25 cellular contexts compared by ENCODE assay signal in the genomic region with DNA sequence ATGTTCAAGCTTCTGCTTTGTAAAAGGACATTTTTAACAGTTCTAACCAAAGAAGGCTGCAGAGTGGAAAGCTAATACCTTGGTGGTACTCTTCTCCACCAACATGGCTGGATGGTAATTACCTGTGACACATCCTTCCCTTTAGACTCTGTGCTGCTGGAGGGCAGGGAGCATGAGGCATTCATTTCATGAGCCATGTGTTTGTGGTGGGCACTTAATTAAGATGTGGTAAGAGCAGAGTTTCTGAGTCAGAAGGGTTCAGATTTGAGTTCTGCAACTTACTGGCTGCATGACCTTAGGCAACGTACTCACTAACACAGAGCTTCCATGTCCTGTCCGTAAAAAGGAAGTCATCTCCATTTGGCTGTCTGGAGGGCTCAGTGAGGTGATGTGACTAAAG. TPM values are rescaled to one million over a fixed set of nuclear protein-coding genes. Genes with fewer than 3 reads are reported as not detected.
DNase-seq lines count a peak whose midpoint lies in the region; ATAC-seq, FAIRE-seq and TF ChIP-seq lines count a peak whose summit lies in the region.
"Had no signal": no experiment of that assay in that cellular context is flagged by ENCODE, and none has a peak within 500 bp of the region (broad histone marks: within the 10 kb centered on the region; RNA-seq: fewer than 3 reads in every experiment).

No MANE protein-coding gene starts in this region.

- dilution Hi-C loops in keratinocyte (cut with MboI; ENCODE audit: extremely low pct_ligation_motif_present, low sequenced_read_pairs) = no loop called here

- H3K4me3 Mint-ChIP-seq in activated CD8-positive, alpha-beta T cell treated with anti-CD3 and anti-CD28 coated beads for 36 hours = no peak overlapping the region
- no peak overlapping the region for H3K4me3 Mint-ChIP-seq in activated CD8-positive, alpha-beta T cell treated with anti-CD3 and anti-CD28 coated beads, Interleukin-2, amount 10 ng/mL, durations not matched to agents 7 days and 5 days
- H3K4me3 Mint-ChIP-seq: activated CD4-positive, alpha-beta memory T cell treated with anti-CD3 and anti-CD28 coated beads for 36 hours; activated naive CD4-positive, alpha-beta T cell treated with anti-CD3 and anti-CD28 coated beads, Interleukin-2, amount 10 ng/mL, durations not matched to agents 7 days and 5 days; WTC11 had no signal

- peaks cover 4% of the 10 kb centered on the region for H3K4me1 Mint-ChIP-seq in activated CD8-positive, alpha-beta T cell treated with anti-CD3 and anti-CD28 coated beads for 36 hours (ENCODE audit: low read depth)
- peaks cover 6% of the 10 kb centered on the region for H3K4me1 Mint-ChIP-seq in activated CD8-positive, alpha-beta T cell treated with anti-CD3 and anti-CD28 coated beads, Interleukin-2, amount 10 ng/mL, durations not matched to agents 7 days and 5 days (ENCODE audit: low read depth)
- H3K4me1 Mint-ChIP-seq: WTC11 had no signal

- CTCF ChIA-PET in activated CD8-positive, alpha-beta T cell treated with anti-CD3 and anti-CD28 coated beads for 36 hours (lab: Charles Lee) = no interaction called here
- CTCF ChIA-PET in activated CD8-positive, alpha-beta T cell treated with anti-CD3 and anti-CD28 coated beads, Interleukin-2, amount 10 ng/mL, durations not matched to agents 7 days and 5 days (lab: Charles Lee) = interaction anchor here (0.9 to 1.3 kb wide), 2 partner anchors 9 to 11 kb away, joined by 3 to 5 read pairs; partner anchors contain the start of gene ZNF133

- H3K9me3 Mint-ChIP-seq in activated CD8-positive, alpha-beta T cell treated with anti-CD3 and anti-CD28 coated beads for 36 hours = peaks cover 2% of the 10 kb centered on the region
- H3K9me3 Mint-ChIP-seq in activated CD8-positive, alpha-beta T cell treated with anti-CD3 and anti-CD28 coated beads, Interleukin-2, amount 10 ng/mL, durations not matched to agents 7 days and 5 days (ENCODE audit: insufficient read depth) = no peaks in the 10 kb centered on the region
- H3K9me3 Mint-ChIP-seq: activated CD4-positive, alpha-beta memory T cell treated with anti-CD3 and anti-CD28 coated beads for 36 hours; activated naive CD4-positive, alpha-beta T cell treated with anti-CD3 and anti-CD28 coated beads, Interleukin-2, amount 10 ng/mL, durations not matched to agents 7 days and 5 days had no signal

- no peaks in the 10 kb centered on the region for H3K9me1 ChIP-seq in keratinocyte (ENCODE audit: control insufficient read depth, extremely low read depth, insufficient read depth, low read length)

- H3K27ac Mint-ChIP-seq in activated CD8-positive, alpha-beta T cell treated with anti-CD3 and anti-CD28 coated beads for 36 hours = no peak overlapping the region
- no peak overlapping the region for H3K27ac Mint-ChIP-seq in activated CD8-positive, alpha-beta T cell treated with anti-CD3 and anti-CD28 coated beads, Interleukin-2, amount 10 ng/mL, durations not matched to agents 7 days and 5 days
- H3K27ac Mint-ChIP-seq: activated CD4-positive, alpha-beta memory T cell treated with anti-CD3 and anti-CD28 coated beads for 36 hours; activated naive CD4-positive, alpha-beta T cell treated with anti-CD3 and anti-CD28 coated beads, Interleukin-2, amount 10 ng/mL, durations not matched to agents 7 days and 5 days; WTC11 had no signal

- H3K9ac ChIP-seq in keratinocyte (ENCODE audit: control insufficient read depth, extremely low read depth, insufficient read depth, low read length) = no peak overlapping the region
- H3K9ac ChIP-seq: parathyroid adenoma had no signal

- peaks cover 4% of the 10 kb centered on the region for H3K4me1 ChIP-seq in keratinocyte (ENCODE audit: control insufficient read depth, extremely low read depth, insufficient read depth, low read length)
- H3K4me1 ChIP-seq: BE2C, parathyroid adenoma, right lobe of liver had no signal

- H3K79me2 ChIP-seq in keratinocyte (ENCODE audit: control insufficient read depth, insufficient read depth, low read length) = no peaks in the 10 kb centered on the region
- H3K79me2 ChIP-seq: parathyroid adenoma had no signal

- H3K36me3 Mint-ChIP-seq in activated CD8-positive, alpha-beta T cell treated with anti-CD3 and anti-CD28 coated beads for 36 hours (ENCODE audit: low read depth) = no peaks in the 10 kb centered on the region
- H3K36me3 Mint-ChIP-seq in activated CD8-positive, alpha-beta T cell treated with anti-CD3 and anti-CD28 coated beads, Interleukin-2, amount 10 ng/mL, durations not matched to agents 7 days and 5 days (ENCODE audit: low read depth) = no peaks in the 10 kb centered on the region
- H3K36me3 Mint-ChIP-seq: activated CD4-positive, alpha-beta memory T cell treated with anti-CD3 and anti-CD28 coated beads for 36 hours; activated naive CD4-positive, alpha-beta T cell treated with anti-CD3 and anti-CD28 coated beads, Interleukin-2, amount 10 ng/mL, durations not matched to agents 7 days and 5 days had no signal

- intact Hi-C loops in activated CD8-positive, alpha-beta T cell treated with anti-CD3 and anti-CD28 coated beads for 36 hours (cut with micrococcal nuclease) = loop anchor here (5.0 kb wide), 1 partner anchor 142 kb away; the partner anchor contains the start of genes KAT14 and PET117

- POLR2A ChIA-PET in activated CD8-positive, alpha-beta T cell treated with anti-CD3 and anti-CD28 coated beads for 36 hours (lab: Charles Lee) = no interaction called here
- POLR2A ChIA-PET in activated CD8-positive, alpha-beta T cell treated with anti-CD3 and anti-CD28 coated beads, Interleukin-2, amount 10 ng/mL, durations not matched to agents 7 days and 5 days (lab: Charles Lee) = no interaction called here

- peak; percentile 67 for ATAC-seq in activated CD8-positive, alpha-beta T cell treated with anti-CD3 and anti-CD28 coated beads for 36 hours
- ATAC-seq in activated CD8-positive, alpha-beta T cell treated with anti-CD3 and anti-CD28 coated beads, Interleukin-2, amount 10 ng/mL, durations not matched to agents 7 days and 5 days = no peak
- ATAC-seq: K562, left ventricle myocardium superior, Panc1, right lobe of liver, SK-N-SH treated with all-trans-retinoic acid at 6 μM for 48 hours, WTC11 had no signal

- peak; percentile 21 for DNase-seq in activated CD8-positive, alpha-beta T cell treated with anti-CD3 and anti-CD28 coated beads for 36 hours
- no peak for DNase-seq in activated CD8-positive, alpha-beta T cell treated with anti-CD3 and anti-CD28 coated beads, Interleukin-2, amount 10 ng/mL, durations not matched to agents 7 days and 5 days
- DNase-seq in HT1080 (ENCODE audit: low read depth) (peak; percentile 59), SIG-M5 (lab: John Stamatoyannopoulos, UW) (peak; percentile 29), keratinocyte (ENCODE audit: low read depth, low spot score) (peak; percentile 55), mesenteric fat pad (ENCODE audit: low spot score) (no peak), SHP77 treated with DMSO at 0.1 percent for 48 hours (lab: John Stamatoyannopoulos, UW) (no peak)
- no peak for DNase-seq in central memory CD4-positive, alpha-beta T cell
- DNase-seq: activated CD4-positive, alpha-beta memory T cell treated with anti-CD3 and anti-CD28 coated beads for 36 hours; activated naive CD4-positive, alpha-beta T cell treated with anti-CD3 and anti-CD28 coated beads, Interleukin-2, amount 10 ng/mL, durations not matched to agents 7 days and 5 days; BE2C; cerebellar nuclear complex; COR-L47; DND-41; left ventricle myocardium superior; NCI-H2029 treated with DMSO at 0.1 percent for 48 hours; NCI-H345; right lobe of liver had no signal

- H3K4me2 ChIP-seq in keratinocyte (ENCODE audit: control insufficient read depth, extremely low read depth, insufficient read depth, low read depth, low read length) = no peak overlapping the region

- no peaks in the 10 kb centered on the region for H4K20me1 ChIP-seq in keratinocyte (ENCODE audit: control insufficient read depth, extremely low read depth, insufficient read depth, low read length)

- H2AFZ ChIP-seq in keratinocyte (ENCODE audit: control insufficient read depth, low read length) = peak overlapping the region; percentile 19
- H2AFZ ChIP-seq: parathyroid adenoma had no signal

- peaks cover 31% of the 10 kb centered on the region for H3K27me3 Mint-ChIP-seq in activated CD8-positive, alpha-beta T cell treated with anti-CD3 and anti-CD28 coated beads for 36 hours
- peaks cover 40% of the 10 kb centered on the region for H3K27me3 Mint-ChIP-seq in activated CD8-positive, alpha-beta T cell treated with anti-CD3 and anti-CD28 coated beads, Interleukin-2, amount 10 ng/mL, durations not matched to agents 7 days and 5 days (ENCODE audit: low read depth)

- TF ChIP-seq CTCF in activated CD8-positive, alpha-beta T cell treated with anti-CD3 and anti-CD28 coated beads for 36 hours (IDR thresholded peaks at IDR 0.05) = no peak
- no peak for TF ChIP-seq CTCF in keratinocyte (optimal IDR thresholded peaks at IDR 0.05 in 1 of 3, IDR thresholded peaks at IDR 0.05 in 1 of 3, conservative IDR thresholded peaks at IDR 0.05 in 1 of 3; ENCODE audit: extremely low read depth in 1 of 3, insufficient read depth in 2 of 3, low read length in 3 of 3)

- H3K27me3 ChIP-seq in keratinocyte (ENCODE audit: control insufficient read depth, extremely low read depth, insufficient read depth, low read length) = no peaks in the 10 kb centered on the region

- H3K4me3 ChIP-seq in keratinocyte (ENCODE audit: control insufficient read depth in 2 of 3, extremely low read depth in 1 of 3, insufficient read depth in 2 of 3, low read depth in 1 of 3, low read length in 3 of 3) = no peak overlapping the region
- H3K4me3 ChIP-seq: K562, right lobe of liver had no signal

- no peak overlapping the region for H3K27ac ChIP-seq in keratinocyte (ENCODE audit: control insufficient read depth, insufficient read depth, low read length)
- H3K27ac ChIP-seq: parathyroid adenoma, right lobe of liver had no signal

- peaks cover 1% of the 10 kb centered on the region for H3K9me3 ChIP-seq in keratinocyte (ENCODE audit: control insufficient read depth, low read depth, low read length)
- H3K9me3 ChIP-seq: BE2C, right lobe of liver had no signal

- H3K36me3 ChIP-seq in keratinocyte (ENCODE audit: control insufficient read depth in 2 of 2, extremely low read depth in 1 of 2, insufficient read depth in 2 of 2, low read length in 2 of 2) = no peaks in the 10 kb centered on the region
- H3K36me3 ChIP-seq: BE2C, right lobe of liver had no signal

- FAIRE-seq in keratinocyte (lab: Jason Lieb, UNC) = peak; percentile 55
- FAIRE-seq: astrocyte, H54, K562 had no signal

RNA-seq across cellular contexts. Expression of gene ZNF133, which starts 9.1 kb away (rescaled TPM):
- total RNA-seq in activated CD8-positive, alpha-beta T cell treated with anti-CD3 and anti-CD28 coated beads for 36 hours = 1 to 10 TPM; 8.0 TPM
- 1 to 10 TPM; 6.0 to 7.2 TPM for total RNA-seq in activated CD8-positive, alpha-beta T cell treated with anti-CD3 and anti-CD28 coated beads, Interleukin-2, amount 10 ng/mL, durations not matched to agents 7 days and 5 days
- total RNA-seq in HT1080 (2014; rRNA removed; shearing (Covaris generic)) = 8.6 and 8.9 TPM in 2 replicates
- 7.8 and 8.0 TPM in 2 replicates for polyA plus RNA-seq in HT1080 (2015; cell fraction: cytosol; rRNA removed)
- polyA plus RNA-seq in HT1080 (2015; cell fraction: nucleus; rRNA removed) = 22.3 and 23.6 TPM in 2 replicates
- polyA plus RNA-seq in keratinocyte = 10.9 to 25.0 TPM (median 15.8 TPM) in 3 replicates
- polyA plus RNA-seq in keratinocyte (2011; ENCODE audit: low read depth) = 7.8 TPM
- 10.5 and 11.4 TPM in 2 replicates for polyA plus RNA-seq in keratinocyte (2011; cell fraction: cytosol; rRNA removed)
- polyA plus RNA-seq in keratinocyte (2011; cell fraction: nucleus; rRNA removed) = 50.5 and 57.1 TPM in 2 replicates
- polyA plus RNA-seq in keratinocyte (2012; ENCODE audit: low replicate concordance) = 10.9 and 19.2 TPM in 2 replicates
- polyA minus RNA-seq in keratinocyte = 14.2 to 33.4 TPM (median 30.8 TPM) in 3 replicates
- polyA minus RNA-seq in keratinocyte (2011; cell fraction: cytosol; rRNA and poly(A)+ RNA removed) = 13.0 TPM
- 18.5 and 22.6 TPM in 2 replicates for polyA minus RNA-seq in keratinocyte (2011; cell fraction: nucleus; rRNA and poly(A)+ RNA removed)
- total RNA-seq in mesenteric fat pad = 12.4 TPM

Comparison
In these comparisons a context has a peak if more than half of its experiments do, and no peak if none do; other contexts are left out.
1. DNase-seq: peak in activated CD8-positive, alpha-beta T cell treated with anti-CD3 and anti-CD28 coated beads for 36 hours (single experiment), HT1080 (single experiment), SIG-M5 (single experiment) and keratinocyte (single experiment); none in activated CD8-positive, alpha-beta T cell treated with anti-CD3 and anti-CD28 coated beads, Interleukin-2, amount 10 ng/mL, durations not matched to agents 7 days and 5 days (single experiment), central memory CD4-positive, alpha-beta T cell (single experiment), mesenteric fat pad (single experiment) and SHP77 treated with DMSO at 0.1 percent for 48 hours (single experiment).